Comparison of ENCODE assay signal across 23 cellular contexts in genomic region chr22:37911697-37912096, GRCh38. TPM values are rescaled to one million over a fixed set of nuclear protein-coding genes. Genes with fewer than 3 reads are reported as not detected.
A peak's percentile ranks its signal among the peaks of the same experiment; 100 is the strongest.
DNase-seq lines count a peak whose midpoint lies in the region; ATAC-seq and TF ChIP-seq lines count a peak whose summit lies in the region.
"Had no signal": no experiment of that assay in that cellular context is flagged by ENCODE, and none has a peak within 500 bp of the region (broad histone marks: within the 10 kb centered on the region; RNA-seq: fewer than 3 reads in every experiment).

No MANE protein-coding gene starts in this region.

- H3K27ac Mint-ChIP-seq in activated naive CD4-positive, alpha-beta T cell treated with anti-CD3 and anti-CD28 coated beads for 36 hours, result peak overlapping the region; percentile 37
- H3K27ac Mint-ChIP-seq in nephron, result peak overlapping the region; percentile 37 to 91 (median 55)
- H3K27ac Mint-ChIP-seq: activated B cell treated with CpG ODN at 0.5 μM for 24 hours; activated T-helper 1 cell treated with anti-CD3 and anti-CD28 coated beads, Interleukin-12 subunit alpha, Interleukin-12 subunit beta, Interleukin-2, Interleukin-4 antibody, amounts not matched to agents 30 ng/mL and 10 ng/mL and 1 ng/mL, durations not matched to agents 14 hours and 24 hours and 36 hours; stimulated activated naive CD8-positive, alpha-beta T cell treated with anti-CD3 and anti-CD28 coated beads, Interleukin-15, Interleukin-2, amounts not matched to agents 100 ng/mL and 50 ng/mL, for 24 hours had no signal

- TF ChIP-seq CTCF in dorsolateral prefrontal cortex (IDR thresholded peaks at IDR 0.05 in 54 of 56, conservative IDR thresholded peaks at IDR 0.05 in 2 of 56; ENCODE audit: low read depth in 1 of 56, partially characterized antibody in 56 of 56), result no peak
- TF ChIP-seq CTCF in nephron (IDR thresholded peaks at IDR 0.05; ENCODE audit: unreplicated experiment in 3 of 3), result no peak
- no peak for TF ChIP-seq CTCF in upper lobe of left lung (IDR thresholded peaks at IDR 0.05)

- peaks cover 36% of the 10 kb centered on the region for H3K4me1 Mint-ChIP-seq in activated naive CD4-positive, alpha-beta T cell treated with anti-CD3 and anti-CD28 coated beads for 36 hours (ENCODE audit: low read depth)
- peaks cover 48% of the 10 kb centered on the region for H3K4me1 Mint-ChIP-seq in nephron

- H3K4me3 Mint-ChIP-seq in activated naive CD4-positive, alpha-beta T cell treated with anti-CD3 and anti-CD28 coated beads for 36 hours, result no peak overlapping the region
- peak overlapping the region in 1 of 3 experiments; percentile 37 for H3K4me3 Mint-ChIP-seq in nephron
- H3K4me3 Mint-ChIP-seq: activated B cell treated with CpG ODN at 0.5 μM for 24 hours; activated T-helper 1 cell treated with anti-CD3 and anti-CD28 coated beads, Interleukin-12 subunit alpha, Interleukin-12 subunit beta, Interleukin-2, Interleukin-4 antibody, amounts not matched to agents 30 ng/mL and 10 ng/mL and 1 ng/mL, durations not matched to agents 14 hours and 24 hours and 36 hours; effector memory CD8-positive, alpha-beta T cell; stimulated activated naive CD8-positive, alpha-beta T cell treated with anti-CD3 and anti-CD28 coated beads, Interleukin-15, Interleukin-2, amounts not matched to agents 100 ng/mL and 50 ng/mL, for 24 hours had no signal

- 75 to 82% methylated on average over 8 of the region's 8 CpGs for WGBS in upper lobe of left lung, 2 donors

- CTCF ChIA-PET in activated naive CD4-positive, alpha-beta T cell treated with anti-CD3 and anti-CD28 coated beads for 36 hours (lab: Charles Lee), result interaction anchor here (1.4 to 1.6 kb wide), 2 partner anchors 21 to 94 kb away, joined by 5 to 6 read pairs; no protein-coding TSS in a partner anchor

- H3K27ac ChIP-seq in dorsolateral prefrontal cortex, result peak overlapping the region in 43 of 59 donors; percentile 6 to 88 (median 77)
- peak overlapping the region in 3 of 4 donors; percentile 15 to 54 (median 24) for H3K27ac ChIP-seq in upper lobe of left lung
- H3K27ac ChIP-seq: SJSA1 had no signal

- no peaks in the 10 kb centered on the region for H3K9me3 ChIP-seq in upper lobe of left lung
- H3K9me3 ChIP-seq: SJSA1 had no signal

- H3K27me3 ChIP-seq in dorsolateral prefrontal cortex (no peaks in the 10 kb centered on the region), upper lobe of left lung (no peaks in the 10 kb centered on the region)
- H3K27me3 ChIP-seq: cardiac muscle cell, SJSA1 had no signal

- no peak for DNase-seq in activated naive CD4-positive, alpha-beta T cell treated with anti-CD3 and anti-CD28 coated beads for 36 hours
- DNase-seq in activated naive CD4-positive, alpha-beta T cell treated with Interleukin-2 at 50 U/mL for 16 hours, result no peak
- no peak for DNase-seq in dorsolateral prefrontal cortex
- no peak for DNase-seq in upper lobe of left lung
- no peak for DNase-seq in stimulated activated CD8-positive, alpha-beta memory T cell treated with anti-CD3 and anti-CD28 coated beads, Interleukin-4, amount 100 ng/mL, for 48 hours
- DNase-seq: activated B cell treated with CpG ODN at 0.5 μM for 24 hours; DMS 273 treated with DMSO at 0.1 percent for 48 hours; effector memory CD8-positive, alpha-beta T cell; GDM1; Kasumi-1; kidney; NCI-H1105 treated with DMSO at 0.1 percent for 48 hours; NCI-H748 treated with DMSO at 0.1 percent for 48 hours; PC-3; stimulated activated CD4-positive, alpha-beta T cell treated with anti-CD3 and anti-CD28 coated beads, Interleukin-15, amount 100 ng/mL, for 24 hours; T-helper 2 cell had no signal

- no peak overlapping the region for H3K4me3 ChIP-seq in dorsolateral prefrontal cortex
- no peak overlapping the region for H3K4me3 ChIP-seq in upper lobe of left lung
- H3K4me3 ChIP-seq: cardiac muscle cell, SJSA1 had no signal

- H3K4me1 ChIP-seq in upper lobe of left lung, result peaks cover 10 to 48% (median 20%) of the 10 kb centered on the region in 4 donors

- TF ChIP-seq EP300 in upper lobe of left lung (IDR thresholded peaks at IDR 0.05), result no peak

- H3K27me3 Mint-ChIP-seq in activated naive CD4-positive, alpha-beta T cell treated with anti-CD3 and anti-CD28 coated beads for 36 hours (ENCODE audit: low read depth), result no peaks in the 10 kb centered on the region
- H3K27me3 Mint-ChIP-seq in nephron (ENCODE audit: low read depth), result peaks cover 3% of the 10 kb centered on the region
- H3K27me3 Mint-ChIP-seq: activated B cell treated with CpG ODN at 0.5 μM for 24 hours; effector memory CD8-positive, alpha-beta T cell; stimulated activated naive CD8-positive, alpha-beta T cell treated with anti-CD3 and anti-CD28 coated beads, Interleukin-15, Interleukin-2, amounts not matched to agents 100 ng/mL and 50 ng/mL, for 24 hours had no signal

- ATAC-seq in upper lobe of left lung (ENCODE audit: low FRiP score in 2 of 2) (no peak), GM21576 (IDR thresholded peaks at IDR 0.05; ENCODE audit: unreplicated experiment) (no peak), HG03045 (IDR thresholded peaks at IDR 0.05; ENCODE audit: unreplicated experiment) (no peak)
- ATAC-seq: PC-3 had no signal

- intact Hi-C loops in activated naive CD4-positive, alpha-beta T cell treated with anti-CD3 and anti-CD28 coated beads for 36 hours (cut with micrococcal nuclease), result loop anchor here (1.0 kb wide), 1 partner anchor 14 kb away; no protein-coding TSS in a partner anchor
- intact Hi-C loops in dorsolateral prefrontal cortex (cut with DNase I), result no loop called here

- peaks cover 2 to 32% (median 25%) of the 10 kb centered on the region in 4 donors for H3K36me3 ChIP-seq in upper lobe of left lung
- H3K36me3 ChIP-seq: cardiac muscle cell had no signal

- peaks cover 2% of the 10 kb centered on the region for H3K36me3 Mint-ChIP-seq in activated naive CD4-positive, alpha-beta T cell treated with anti-CD3 and anti-CD28 coated beads for 36 hours (ENCODE audit: low read depth)
- peaks cover 12% of the 10 kb centered on the region for H3K36me3 Mint-ChIP-seq in nephron (ENCODE audit: low read depth)

- H3K9me3 Mint-ChIP-seq in activated naive CD4-positive, alpha-beta T cell treated with anti-CD3 and anti-CD28 coated beads for 36 hours, result no peaks in the 10 kb centered on the region
- H3K9me3 Mint-ChIP-seq in nephron, result no peaks in the 10 kb centered on the region
- H3K9me3 Mint-ChIP-seq: activated B cell treated with CpG ODN at 0.5 μM for 24 hours; activated T-helper 1 cell treated with anti-CD3 and anti-CD28 coated beads, Interleukin-12 subunit alpha, Interleukin-12 subunit beta, Interleukin-2, Interleukin-4 antibody, amounts not matched to agents 30 ng/mL and 10 ng/mL and 1 ng/mL, durations not matched to agents 14 hours and 24 hours and 36 hours; effector memory CD8-positive, alpha-beta T cell; stimulated activated naive CD8-positive, alpha-beta T cell treated with anti-CD3 and anti-CD28 coated beads, Interleukin-15, Interleukin-2, amounts not matched to agents 100 ng/mL and 50 ng/mL, for 24 hours had no signal

- TF ChIP-seq POLR2A in upper lobe of left lung (IDR thresholded peaks at IDR 0.05), result no peak

RNA-seq across cellular contexts. Expression of gene MICALL1, which starts 5.6 kb away (rescaled TPM):
- total RNA-seq in activated naive CD4-positive, alpha-beta T cell treated with anti-CD3 and anti-CD28 coated beads for 36 hours, result 10 to 100 TPM; 12.0 to 12.9 TPM
- total RNA-seq in dorsolateral prefrontal cortex (10 to 100 TPM in 117 of 120 experiments, 1 to 10 TPM in 3; 7.5 to 65.7 (median 19.8) TPM), upper lobe of left lung (10 to 100 TPM; 24.3 to 47.1 (median 37.3) TPM)

RNA-seq across cellular contexts. Expression of gene C22orf23, which starts 41.7 kb away (rescaled TPM):
- not detected for total RNA-seq in activated naive CD4-positive, alpha-beta T cell treated with anti-CD3 and anti-CD28 coated beads for 36 hours
- total RNA-seq in dorsolateral prefrontal cortex, result 1 to 10 TPM in 69 of 120 experiments, under 1 TPM in 46, not detected in 5; 0.25 to 2.9 (median 1.1) TPM
- total RNA-seq in upper lobe of left lung, result 1 to 10 TPM in 3 of 6 donors, under 1 TPM in 2, not detected in 1; 0.46 to 7.2 (median 1.2) TPM
- total RNA-seq: activated T-helper 1 cell treated with anti-CD3 and anti-CD28 coated beads, Interleukin-12 subunit alpha, Interleukin-12 subunit beta, Interleukin-2, Interleukin-4 antibody, amounts not matched to agents 30 ng/mL and 10 ng/mL and 1 ng/mL, durations not matched to agents 14 hours and 24 hours and 36 hours; SJSA1 had no signal

RNA-seq across cellular contexts. Expression of gene POLR2F, which starts 41.8 kb away (rescaled TPM):
- 10 to 100 TPM; 70.1 to 70.6 TPM for total RNA-seq in activated naive CD4-positive, alpha-beta T cell treated with anti-CD3 and anti-CD28 coated beads for 36 hours
- total RNA-seq in dorsolateral prefrontal cortex (100 to 1,000 TPM in 66 of 120 experiments, 10 to 100 TPM in 54; 64.4 to 251 (median 103) TPM), upper lobe of left lung (100 to 1,000 TPM in 2 of 6 donors, 10 to 100 TPM in 4; 48.9 to 152 (median 71.7) TPM)
